14 cellular contexts compared by ENCODE assay signal in the genomic region with DNA sequence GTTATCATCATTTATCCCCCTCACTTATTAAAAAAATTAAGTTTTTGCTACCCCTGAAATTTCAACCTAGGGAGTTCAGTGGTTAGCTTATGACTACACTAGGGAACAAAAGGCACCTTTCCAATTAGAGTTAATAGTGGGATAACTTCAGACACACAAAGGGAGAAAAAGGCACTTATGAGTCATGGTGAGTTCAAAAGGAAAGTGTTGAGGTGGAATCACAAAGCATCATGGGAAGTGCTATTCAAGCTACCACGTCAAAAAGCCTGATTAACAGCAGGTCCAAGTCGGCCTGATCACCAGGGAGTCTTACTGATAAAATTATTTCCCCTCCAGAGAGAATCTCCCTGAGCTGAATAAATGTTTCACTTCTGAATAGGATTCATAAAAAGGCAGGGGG.
"Had no signal": no experiment of that assay in that cellular context is flagged by ENCODE, and none has a peak within 500 bp of the region (broad histone marks: within the 10 kb centered on the region; RNA-seq: fewer than 3 reads in every experiment).

No MANE protein-coding gene starts in this region.

- H3K4me1 ChIP-seq: breast epithelium, sigmoid colon had no signal

- H3K4me3 Mint-ChIP-seq: activated naive CD4-positive, alpha-beta T cell treated with anti-CD3 and anti-CD28 coated beads, Interleukin-2, amount 50 U/mL, for 24 hours; activated T-cell treated with anti-CD3 and anti-CD28 coated beads, Interleukin-2, amount 50 U/mL, for 24 hours; natural killer cell treated with Interleukin-12 subunit alpha and Interleukin-12 subunit beta and Interleukin-15 and Interleukin-18, amount 100 ng/mL, for 72 hours; T-helper 2 cell treated with Interferon-gamma antibody and Interleukin-4, amounts not matched to agents 5 μg/mL and 100 μg/mL, for 36 hours had no signal

- H3K9me3 Mint-ChIP-seq: activated naive CD4-positive, alpha-beta T cell treated with anti-CD3 and anti-CD28 coated beads, Interleukin-2, amount 50 U/mL, for 24 hours had no signal

- H3K27ac ChIP-seq: breast epithelium, dorsolateral prefrontal cortex, sigmoid colon had no signal

- H3K9me3 ChIP-seq: breast epithelium, sigmoid colon had no signal

- H3K4me3 ChIP-seq: breast epithelium, dorsolateral prefrontal cortex, sigmoid colon had no signal

- H3K27me3 ChIP-seq: breast epithelium, sigmoid colon had no signal

- H3K27ac Mint-ChIP-seq: activated naive CD4-positive, alpha-beta T cell treated with anti-CD3 and anti-CD28 coated beads, Interleukin-2, amount 50 U/mL, for 24 hours; activated T-cell treated with anti-CD3 and anti-CD28 coated beads, Interleukin-2, amount 50 U/mL, for 24 hours; natural killer cell treated with Interleukin-12 subunit alpha and Interleukin-12 subunit beta and Interleukin-15 and Interleukin-18, amount 100 ng/mL, for 72 hours; T-helper 2 cell treated with Interferon-gamma antibody and Interleukin-4, amounts not matched to agents 5 μg/mL and 100 μg/mL, for 36 hours had no signal

- DNase-seq: activated CD4-positive, alpha-beta T cell treated with anti-CD3 and anti-CD28 coated beads, Interleukin-2, amount 50 U/mL, for 4 hours; activated CD4-positive, CD25-positive, alpha-beta regulatory T cell treated with anti-CD3 and anti-CD28 coated beads, Interleukin-2, amount 50 U/mL, for 72 hours; activated effector memory CD4-positive, alpha-beta T cell treated with Interleukin-2 at 50 U/mL for 16 hours; activated T-cell treated with anti-CD3 and anti-CD28 coated beads, Interleukin-2, amount 50 U/mL, for 24 hours; dorsolateral prefrontal cortex; sigmoid colon; stimulated activated CD4-positive, alpha-beta T cell treated with anti-CD3 and anti-CD28 coated beads, Interleukin-2, amount 100 ng/mL, for 24 hours; stimulated activated naive CD4-positive, alpha-beta T cell; substantia nigra; trophoblast cell had no signal

- H3K27me3 Mint-ChIP-seq: natural killer cell treated with Interleukin-12 subunit alpha and Interleukin-12 subunit beta and Interleukin-15 and Interleukin-18, amount 100 ng/mL, for 72 hours had no signal

- H3K36me3 Mint-ChIP-seq: activated naive CD4-positive, alpha-beta T cell treated with anti-CD3 and anti-CD28 coated beads, Interleukin-2, amount 50 U/mL, for 24 hours; natural killer cell treated with Interleukin-12 subunit alpha and Interleukin-12 subunit beta and Interleukin-15 and Interleukin-18, amount 100 ng/mL, for 72 hours had no signal

- H3K36me3 ChIP-seq: breast epithelium, sigmoid colon had no signal

- H3K4me1 Mint-ChIP-seq: activated naive CD4-positive, alpha-beta T cell treated with anti-CD3 and anti-CD28 coated beads, Interleukin-2, amount 50 U/mL, for 24 hours had no signal
